1 cellular context compared by ENCODE assay signal in the genomic region with DNA sequence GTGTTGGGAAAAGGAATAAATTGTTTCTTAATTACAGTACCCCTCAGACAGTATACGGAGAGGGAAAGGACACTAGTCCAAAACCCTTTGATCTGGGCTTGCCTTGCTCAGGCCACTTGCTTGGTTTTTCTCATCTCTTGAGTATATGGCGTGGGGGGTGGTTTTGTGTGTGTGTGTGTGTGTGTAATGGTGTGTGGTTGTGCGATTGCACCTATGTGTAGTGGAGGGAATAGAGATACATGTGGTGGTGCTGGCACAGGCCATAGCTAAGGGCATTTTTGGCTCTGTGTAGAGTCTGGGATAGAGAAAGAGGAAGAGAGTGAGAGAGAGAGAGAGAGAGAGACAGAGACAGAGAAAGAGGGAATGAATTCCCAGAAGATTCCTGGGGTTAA.
TF ChIP-seq lines count a peak whose summit lies in the region.

No MANE protein-coding gene starts in this region.

TF ChIP-seq in endothelial cell of umbilical vein, 7 proteins besides CTCF, POLR2A, EP300 and RAD21 (continued from another document):
- TF ChIP-seq JUN (IDR thresholded peaks at IDR 0.05; ENCODE audit: borderline replicate concordance, insufficient read depth, insufficient read length, low read depth) = no peak
TF ChIP-seq in endothelial cell of umbilical vein: peak in this region for 0.
